In the genomic region with DNA sequence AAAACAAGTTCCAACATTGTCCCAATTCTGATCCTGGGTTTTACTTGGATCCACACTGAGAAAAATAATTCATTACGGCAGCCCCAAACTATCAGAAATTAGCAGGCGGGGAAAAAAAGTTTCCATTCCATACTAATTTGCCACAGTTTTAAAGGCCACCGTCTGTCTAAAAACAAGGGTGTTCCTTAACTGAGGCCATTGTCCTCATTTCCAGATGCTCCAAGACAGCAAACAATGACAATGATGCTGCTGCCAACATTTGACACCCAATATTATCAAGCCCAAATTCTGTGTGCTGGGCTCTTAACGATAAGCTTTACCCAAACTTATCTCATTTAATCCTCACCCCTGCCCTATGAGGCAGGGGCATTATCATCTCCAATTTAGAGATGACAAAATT, we compare ENCODE assay signal across 21 cellular contexts. TPM values are rescaled to one million over a fixed set of nuclear protein-coding genes. Genes with fewer than 3 reads are reported as not detected.
DNase-seq lines count a peak whose midpoint lies in the region; ATAC-seq, FAIRE-seq and TF ChIP-seq lines count a peak whose summit lies in the region.
"Had no signal": no experiment of that assay in that cellular context is flagged by ENCODE, and none has a peak within 500 bp of the region (broad histone marks: within the 10 kb centered on the region; RNA-seq: fewer than 3 reads in every experiment).

No MANE protein-coding gene starts in this region.

- peak; percentile 20 for TF ChIP-seq POLR2A in erythroblast (IDR thresholded peaks at IDR 0.05; ENCODE audit: low read length)
- no peak for TF ChIP-seq POLR2A in H54 (IDR thresholded peaks at IDR 0.05; ENCODE audit: low read depth, low read length)

- H3K79me2 ChIP-seq in PC-3 (ENCODE audit: low read length), result peaks cover 86% of the 10 kb centered on the region

- H3K9ac ChIP-seq in muscle layer of colon (ENCODE audit: low read length) (no peak overlapping the region), PC-3 (ENCODE audit: low read length) (no peak overlapping the region)

- no peak for TF ChIP-seq CTCF in PC-3 (conservative IDR thresholded peaks at IDR 0.05; ENCODE audit: low read depth, low read length)

- DNase-seq in erythroblast (lab: John Stamatoyannopoulos, UW) (peak; percentile 37 to 77), substantia nigra (lab: John Stamatoyannopoulos, UW) (no peak), PC-3 (no peak), H54 (ENCODE audit: insufficient read length, low spot score) (no peak)
- DNase-seq: activated CD4-positive, alpha-beta T cell treated with anti-CD3 and anti-CD28 coated beads, Interleukin-2, amount 50 U/mL, for 48 hours; activated CD8-positive, alpha-beta memory T cell treated with anti-CD3 and anti-CD28 coated beads, Interleukin-2, amount 50 U/mL, for 48 hours; activated naive CD8-positive, alpha-beta T cell treated with anti-CD3 and anti-CD28 coated beads for 36 hours; CD8-positive, alpha-beta T cell; effector memory CD8-positive, alpha-beta T cell; H9; IMR-90; NCI-H1417; NCI-H2107; NCI-H446 treated with DMSO at 0.1 percent for 48 hours; occipital lobe; stimulated activated CD4-positive, alpha-beta T cell treated with anti-CD3 and anti-CD28 coated beads, Interleukin-15, amount 100 ng/mL, for 24 hours had no signal

- ATAC-seq in GM21515 (IDR thresholded peaks at IDR 0.05; ENCODE audit: unreplicated experiment), result no peak
- no peak for ATAC-seq in PC-3
- ATAC-seq: CD8-positive, alpha-beta T cell; effector memory CD8-positive, alpha-beta T cell; WTC11 had no signal

- peak overlapping the region; percentile 94 for H3K27ac ChIP-seq in angular gyrus (ENCODE audit: low read depth, low read length)
- peak overlapping the region; percentile 59 for H3K27ac ChIP-seq in muscle layer of colon (ENCODE audit: low read depth, low read length)
- peak overlapping the region; percentile 95 for H3K27ac ChIP-seq in substantia nigra (ENCODE audit: low read depth, low read length, poor library complexity, severe bottlenecking)
- H3K27ac ChIP-seq in PC-3 (ENCODE audit: low read length), result no peak overlapping the region

- H3K27me3 ChIP-seq in muscle layer of colon (ENCODE audit: control insufficient read depth in 1 of 2, insufficient read depth in 2 of 2, low read length in 2 of 2) (no peaks in the 10 kb centered on the region), PC-3 (ENCODE audit: low read length) (no peaks in the 10 kb centered on the region)

- no peaks in the 10 kb centered on the region for H3K9me3 ChIP-seq in muscle layer of colon (ENCODE audit: low read length)
- no peaks in the 10 kb centered on the region for H3K9me3 ChIP-seq in PC-3 (ENCODE audit: low read length)

- H3K36me3 ChIP-seq in muscle layer of colon (ENCODE audit: insufficient read depth, low read length) (no peaks in the 10 kb centered on the region), PC-3 (ENCODE audit: low read depth, low read length) (no peaks in the 10 kb centered on the region)

- H3K4me1 ChIP-seq in muscle layer of colon (ENCODE audit: insufficient read depth, low read length), result peaks cover 82% of the 10 kb centered on the region
- peaks cover 35% of the 10 kb centered on the region for H3K4me1 ChIP-seq in PC-3 (ENCODE audit: insufficient read depth, low read length)

- H3F3A ChIP-seq in PC-3 (ENCODE audit: low read length, unreplicated experiment), result no peaks in the 10 kb centered on the region

- H3K4me3 ChIP-seq in muscle layer of colon (ENCODE audit: low read depth in 1 of 2, low read length in 2 of 2) (no peak overlapping the region), PC-3 (ENCODE audit: low read length) (no peak overlapping the region)

- POLR2A ChIA-PET in PC-3 (lab: Charles Lee; ENCODE audit: unreplicated experiment), result no interaction called here

- intact Hi-C loops in PC-3 (cut with micrococcal nuclease), result no loop called here

- H3K4me2 ChIP-seq in PC-3 (ENCODE audit: low read length), result no peak overlapping the region

- no TSS peak for BruUV-seq in PC-3 (replicated peaks; lab: Mats Ljungman, UMichigan)

- H2AFZ ChIP-seq in PC-3 (ENCODE audit: low read length), result no peak overlapping the region

- no peak for FAIRE-seq in H54 (lab: Jason Lieb, UNC)
- FAIRE-seq: GM18507 had no signal

- no peaks in the 10 kb centered on the region for H4K20me1 ChIP-seq in PC-3 (ENCODE audit: low read length)

- CTCF ChIA-PET in PC-3 (lab: Charles Lee), result no interaction called here

- no peaks in the 10 kb centered on the region for H3K9me2 ChIP-seq in PC-3 (replicated peaks; ENCODE audit: low read length)

RNA-seq across cellular contexts. Expression of a gene that starts 26.3 kb away (rescaled TPM):
- 31.6 and 53.4 TPM in 2 replicates for total RNA-seq in PC-3 (2014; rRNA removed)

RNA-seq across cellular contexts. Expression of a gene that starts 59.2 kb away (rescaled TPM):
- 70.1 and 78.1 TPM in 2 replicates for total RNA-seq in PC-3 (2014; rRNA removed)

Comparison
In these comparisons a context has a peak if more than half of its experiments do, and no peak if none do; other contexts are left out.
1. DNase-seq: peak in erythroblast (2 of 2); none in substantia nigra (0 of 49), PC-3 (single experiment) and H54 (single experiment).